ENCODE assay signal across 8 cellular contexts in genomic region chr11:77636738-77637344, GRCh38. TPM values are rescaled to one million over a fixed set of nuclear protein-coding genes. Genes with fewer than 3 reads are reported as not detected.
DNase-seq lines count a peak whose midpoint lies in the region; ATAC-seq, FAIRE-seq and TF ChIP-seq lines count a peak whose summit lies in the region.

No MANE protein-coding gene starts in this region.

- H3K9me3 ChIP-seq in pancreas, result no peaks in the 10 kb centered on the region

- H3K27ac ChIP-seq in pancreas, result peak overlapping the region in 2 of 4 donors; percentile 67 to 74

- DNase-seq in NCI-H2171 treated with DMSO at 0.1 percent for 48 hours (lab: John Stamatoyannopoulos, UW) (peak; percentile 48), NCI-H2171 (lab: John Stamatoyannopoulos, UW) (no peak), RPMI8226 (peak; percentile 9), epithelial cell of esophagus (ENCODE audit: low read depth) (no peak), pancreas (no peak), midbrain (lab: John Stamatoyannopoulos, UW) (no peak)
- no peak for DNase-seq in stimulated activated CD4-positive, alpha-beta T cell treated with anti-CD3 and anti-CD28 coated beads, Interleukin-4, amount 100 ng/mL, for 4 hours

- intact Hi-C loops in pancreas (cut with DNase I), result no loop called here

- H3K4me1 ChIP-seq in pancreas, result peaks cover 0 to 11% (median 7%) of the 10 kb centered on the region in 3 donors

- H3K4me3 ChIP-seq in epithelial cell of esophagus (ENCODE audit: low read length) (peak overlapping the region; percentile 80), pancreas (peak overlapping the region; percentile 84 to 95 (median 95))

- no peaks in the 10 kb centered on the region for H3K27me3 ChIP-seq in pancreas

- H3K36me3 ChIP-seq in pancreas, result no peaks in the 10 kb centered on the region

- ATAC-seq in pancreas (peak in 1 of 4 donors; percentile 3), HG03045 (IDR thresholded peaks at IDR 0.05; ENCODE audit: unreplicated experiment) (no peak)

- TF ChIP-seq CTCF in epithelial cell of esophagus (IDR thresholded peaks at IDR 0.05; ENCODE audit: insufficient read depth, low read depth, low read length, missing control alignments) (no peak), pancreas (IDR thresholded peaks at IDR 0.05) (no peak)

- WGBS in pancreas, 2 donors, result 1 to 2% methylated on average over 14 of the region's 14 CpGs

- no peak for FAIRE-seq in pancreas (lab: Jason Lieb, UNC)

RNA-seq across cellular contexts. Expression of gene CLNS1A, which starts 0.8 kb away (rescaled TPM):
- 10 to 100 TPM; 47.6 to 65.8 (median 54.9) TPM for total RNA-seq in pancreas
- polyA plus RNA-seq in pancreas, result 10 to 100 TPM; 31.1 to 46.7 TPM

RNA-seq across cellular contexts. Expression of gene AQP11, which starts 47.1 kb away (rescaled TPM):
- 1 to 10 TPM in 3 of 6 donors, under 1 TPM in 3; 0.41 to 2.3 (median 1.2) TPM for total RNA-seq in pancreas
- under 1 TPM; 0.53 to 0.99 TPM for polyA plus RNA-seq in pancreas

Comparison
In these comparisons a context has a peak if more than half of its experiments do, and no peak if none do; other contexts are left out.
1. DNase-seq: peak in NCI-H2171 treated with DMSO at 0.1 percent for 48 hours (single experiment) and RPMI8226 (single experiment); none in NCI-H2171 (single experiment), epithelial cell of esophagus (single experiment), pancreas (0 of 6), midbrain (single experiment) and stimulated activated CD4-positive, alpha-beta T cell treated with anti-CD3 and anti-CD28 coated beads, Interleukin-4, amount 100 ng/mL, for 4 hours (0 of 2).